Comparison of ENCODE assay signal across 2 cellular contexts in the genomic region with DNA sequence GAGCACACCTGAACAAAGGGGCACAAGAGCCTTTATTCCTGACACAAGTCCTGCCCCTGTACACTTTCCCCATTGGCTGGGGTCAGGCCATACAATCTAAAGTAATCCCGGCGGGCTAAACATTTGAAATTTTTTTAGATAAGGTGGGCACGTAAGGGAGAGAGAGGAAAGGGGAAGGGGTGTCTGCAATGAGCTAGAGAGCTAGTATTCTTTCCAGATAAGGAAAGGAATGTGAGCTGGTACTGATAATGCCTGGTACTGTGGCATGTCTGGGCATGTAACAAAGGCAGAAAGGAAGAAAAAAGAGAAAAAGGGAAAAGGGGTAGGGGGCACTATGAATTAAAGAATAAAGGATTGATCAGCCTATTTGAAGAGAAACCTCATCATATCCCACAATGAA.
A peak's percentile ranks its signal among the peaks of the same experiment; 100 is the strongest.
TF ChIP-seq lines count a peak whose summit lies in the region.

No MANE protein-coding gene starts in this region.

TF ChIP-seq in H1, 55 proteins besides CTCF, POLR2A, EP300 and RAD21:
- peak; percentile 81 for TF ChIP-seq SRF (IDR thresholded peaks at IDR 0.05; ENCODE audit: low read depth, low read length)

TF ChIP-seq in HepG2, 621 proteins besides CTCF, POLR2A, EP300 and RAD21:
- peak; percentile 96 for TF ChIP-seq TP53 (CRISPR knock-in tag; conservative IDR thresholded peaks at IDR 0.05)
TF ChIP-seq in HepG2: peak in this region for 1; not testable (repeated sequence) for 620.
